In genomic region chr7:31059551-31059950, GRCh38 we compare ENCODE assay signal across 24 cellular contexts. TPM values are rescaled to one million over a fixed set of nuclear protein-coding genes. Genes with fewer than 3 reads are reported as not detected.
A peak's percentile ranks its signal among the peaks of the same experiment; 100 is the strongest.
DNase-seq lines count a peak whose midpoint lies in the region; ATAC-seq, FAIRE-seq and TF ChIP-seq lines count a peak whose summit lies in the region.
"Had no signal": no experiment of that assay in that cellular context is flagged by ENCODE, and none has a peak within 500 bp of the region (broad histone marks: within the 10 kb centered on the region; RNA-seq: fewer than 3 reads in every experiment).

No MANE protein-coding gene starts in this region.

- TF ChIP-seq EP300 in K562 (IDR thresholded peaks at IDR 0.05; ENCODE audit: low read length), result no peak

- H3F3A ChIP-seq in GM23338 (replicated peaks; ENCODE audit: low read depth), result no peaks in the 10 kb centered on the region

- in situ Hi-C loops in K562 (cut with MboI), result no loop called here

- TF ChIP-seq CTCF in D721Med (IDR thresholded peaks at IDR 0.05; ENCODE audit: insufficient read depth, missing control alignments) (peak; percentile 14), GM23338 (conservative IDR thresholded peaks at IDR 0.05; ENCODE audit: low read depth in 2 of 2) (peak; percentile 57 to 82), K562 (IDR thresholded peaks at IDR 0.05 in 2 of 3, conservative IDR thresholded peaks at IDR 0.05 in 1 of 3; ENCODE audit: insufficient read depth in 2 of 3, low read depth in 1 of 3, low read length in 3 of 3) (peak in 1 of 3 experiments; percentile 16; a peak in 2 of 6 replicates), kidney epithelial cell (IDR thresholded peaks at IDR 0.05; ENCODE audit: insufficient read depth, low read length, poor library complexity, severe bottlenecking) (peak; percentile 6), MCF 10A (IDR thresholded peaks at IDR 0.05; ENCODE audit: unreplicated experiment) (no peak)

- H3K4me3 Mint-ChIP-seq in GM23338 (no peak overlapping the region), MCF 10A (ENCODE audit: unreplicated experiment) (no peak overlapping the region)
- H3K4me3 Mint-ChIP-seq: activated naive CD8-positive, alpha-beta T cell treated with anti-CD3 and anti-CD28 coated beads, Interleukin-2, amount 10 ng/mL, durations not matched to agents 7 days and 5 days had no signal

- H3K9me3 Mint-ChIP-seq in GM23338, result no peaks in the 10 kb centered on the region
- no peaks in the 10 kb centered on the region for H3K9me3 Mint-ChIP-seq in MCF 10A (ENCODE audit: unreplicated experiment)
- H3K9me3 Mint-ChIP-seq: activated naive CD8-positive, alpha-beta T cell treated with anti-CD3 and anti-CD28 coated beads, Interleukin-2, amount 10 ng/mL, durations not matched to agents 7 days and 5 days; naive B cell had no signal

- peak; percentile 85 for ATAC-seq in GM23338
- ATAC-seq in K562, result peak; percentile 65
- ATAC-seq in HG02623 (IDR thresholded peaks at IDR 0.05; ENCODE audit: unreplicated experiment), result no peak
- ATAC-seq: psoas muscle had no signal

- no peaks in the 10 kb centered on the region for H3K27me3 ChIP-seq in GM23338 (ENCODE audit: insufficient read depth)
- peaks cover 0 to 12% of the 10 kb centered on the region in 2 experiments; a peak in 3 of 5 replicates for H3K27me3 ChIP-seq in K562 (ENCODE audit: control insufficient read depth in 2 of 2, insufficient read depth in 2 of 2, low read length in 2 of 2)
- peaks cover 4% of the 10 kb centered on the region for H3K27me3 ChIP-seq in kidney epithelial cell (ENCODE audit: control insufficient read depth, insufficient read depth, low read length)
- H3K27me3 ChIP-seq: cardiac muscle cell, Peyer's patch had no signal

- H3K4me3 ChIP-seq in GM23338 (no peak overlapping the region), K562 (no peak overlapping the region), kidney epithelial cell (ENCODE audit: low read depth, low read length) (no peak overlapping the region)
- H3K4me3 ChIP-seq: BLaER1, cardiac muscle cell, Peyer's patch, psoas muscle had no signal

- H2AFZ ChIP-seq in GM23338 (no peak overlapping the region), K562 (ENCODE audit: low read depth, low read length) (no peak overlapping the region)

- CTCF ChIA-PET in K562 (lab: Yijun Ruan, JAX; ENCODE audit: low intra/inter-chr PET ratio), result no interaction called here
- CTCF ChIA-PET in MCF 10A (lab: Yijun Ruan, JAX), result interaction anchor here (1.5 kb wide), 1 partner anchor 11 kb away, joined by 3 read pairs; no protein-coding TSS in a partner anchor

- POLR2A ChIA-PET in K562 (lab: Yijun Ruan, JAX), result interaction anchor here (0.7 kb wide), 1 partner anchor 245 kb away, joined by 3 read pairs; no protein-coding TSS in a partner anchor
- POLR2A ChIA-PET in MCF 10A (lab: Yijun Ruan, JAX), result interaction anchor here (1.6 kb wide), 1 partner anchor 16 kb away, joined by 3 read pairs; no protein-coding TSS in a partner anchor

- 0% methylated on average over 5 of the region's 8 CpGs for WGBS in K562 (ENCODE audit: insufficient coverage, low coverage, missing lambda C conversion rate)

- no peaks in the 10 kb centered on the region for H3K9me1 ChIP-seq in K562 (ENCODE audit: control insufficient read depth, insufficient read depth, low read length)

- H3K4me2 ChIP-seq in GM23338 (no peak overlapping the region), K562 (ENCODE audit: insufficient read depth, low read length) (no peak overlapping the region)
- H3K4me2 ChIP-seq: BLaER1, KMS-11 had no signal

- H3K27ac ChIP-seq in GM23338 (ENCODE audit: low read depth) (no peak overlapping the region), K562 (ENCODE audit: extremely low read depth, low read depth, low read length) (no peak overlapping the region)
- H3K27ac ChIP-seq: BLaER1, cardiac muscle cell, KMS-11, Peyer's patch, psoas muscle, VCaP had no signal

- H3K36me3 ChIP-seq in GM23338 (ENCODE audit: insufficient read depth) (no peaks in the 10 kb centered on the region), K562 (ENCODE audit: control insufficient read depth, insufficient read depth, low read length) (no peaks in the 10 kb centered on the region), kidney epithelial cell (ENCODE audit: control insufficient read depth, insufficient read depth, low read length) (no peaks in the 10 kb centered on the region)
- H3K36me3 ChIP-seq: BLaER1, cardiac muscle cell, Peyer's patch had no signal

- TF ChIP-seq POLR2A in K562 (conservative IDR thresholded peaks at IDR 0.05), result no peak

- H3K4me1 ChIP-seq in GM23338 (ENCODE audit: insufficient read depth), result no peaks in the 10 kb centered on the region; the same call in 1 of the 2 replicates
- peaks cover 0 to 3% of the 10 kb centered on the region in 2 experiments; a peak in 1 of 5 replicates for H3K4me1 ChIP-seq in K562 (replicated peaks in 1 of 2; ENCODE audit: control insufficient read depth in 2 of 2, insufficient read depth in 2 of 2, low read length in 2 of 2)
- H3K4me1 ChIP-seq: BLaER1, Peyer's patch, psoas muscle had no signal

- no peak overlapping the region for H3K27ac Mint-ChIP-seq in GM23338
- no peak overlapping the region for H3K27ac Mint-ChIP-seq in MCF 10A (ENCODE audit: low read depth, unreplicated experiment)
- H3K27ac Mint-ChIP-seq: activated naive CD8-positive, alpha-beta T cell treated with anti-CD3 and anti-CD28 coated beads, Interleukin-2, amount 10 ng/mL, durations not matched to agents 7 days and 5 days; naive B cell had no signal

- H3K36me3 Mint-ChIP-seq in GM23338 (ENCODE audit: low read depth) (no peaks in the 10 kb centered on the region), MCF 10A (ENCODE audit: insufficient read depth, unreplicated experiment) (no peaks in the 10 kb centered on the region)
- H3K36me3 Mint-ChIP-seq: activated naive CD8-positive, alpha-beta T cell treated with anti-CD3 and anti-CD28 coated beads, Interleukin-2, amount 10 ng/mL, durations not matched to agents 7 days and 5 days; naive B cell had no signal

- FAIRE-seq in D721Med (lab: Jason Lieb, UNC) (no peak), K562 (lab: Jason Lieb, UNC) (no peak)

- no TSS peak for BruUV-seq in K562 (replicated peaks; lab: Mats Ljungman, UMichigan)
- BruUV-seq in MCF 10A (replicated peaks; lab: Mats Ljungman, UMichigan), result no TSS peak

- peaks cover 26% of the 10 kb centered on the region for H3K4me1 Mint-ChIP-seq in GM23338
- H3K4me1 Mint-ChIP-seq in MCF 10A (ENCODE audit: insufficient read depth, unreplicated experiment), result no peaks in the 10 kb centered on the region
- H3K4me1 Mint-ChIP-seq: activated naive CD8-positive, alpha-beta T cell treated with anti-CD3 and anti-CD28 coated beads, Interleukin-2, amount 10 ng/mL, durations not matched to agents 7 days and 5 days; naive B cell had no signal

- peak in 1 of 2 experiments; percentile 31; a peak in 1 of 4 replicates for TF ChIP-seq RAD21 in K562 (CRISPR knock-in tag; conservative IDR thresholded peaks at IDR 0.05 in 1 of 2, IDR thresholded peaks at IDR 0.05 in 1 of 2)

- H3K9me3 ChIP-seq in K562 (replicated peaks; ENCODE audit: control insufficient read depth, insufficient read depth, low read depth, low read length), result no peaks in the 10 kb centered on the region
- H3K9me3 ChIP-seq: BLaER1, Peyer's patch, psoas muscle had no signal

- H3K9me2 ChIP-seq in GM23338 (ENCODE audit: insufficient read depth), result no peaks in the 10 kb centered on the region

- H3K9ac ChIP-seq in K562 (ENCODE audit: insufficient read depth in 1 of 2, low read depth in 2 of 2, low read length in 2 of 2), result no peak overlapping the region
- H3K9ac ChIP-seq: BLaER1, KMS-11 had no signal

- DNase-seq in D721Med (ENCODE audit: insufficient read length, low spot score) (no peak), GM23338 (ENCODE audit: low spot score) (peak; percentile 85), K562 (ENCODE audit: extremely low read depth in 1 of 4, low spot score in 3 of 4) (peak in 2 of 4 experiments; percentile 11 to 23), kidney epithelial cell (ENCODE audit: low read depth) (no peak), MCF 10A (ENCODE audit: unreplicated experiment) (no peak), T1000 (lab: John Stamatoyannopoulos, UW) (no peak)
- no peak for DNase-seq in effector CD8-positive, alpha-beta T cell (lab: John Stamatoyannopoulos, UW)
- DNase-seq: activated naive CD8-positive, alpha-beta T cell treated with anti-CD3 and anti-CD28 coated beads, Interleukin-2, amount 10 ng/mL, durations not matched to agents 7 days and 5 days; DMS153; naive B cell; NCI-H1436 treated with DMSO at 0.1 percent for 48 hours; Peyer's patch; stimulated activated CD4-positive, alpha-beta T cell treated with anti-CD3 and anti-CD28 coated beads, Interleukin-12 subunit alpha, Interleukin-12 subunit beta, amount 100 ng/mL, for 4 hours; stimulated activated naive CD4-positive, alpha-beta T cell treated with Interleukin-2 at 50 U/mL for 16 hours; SW 1271; trophoblast cell had no signal

- intact Hi-C loops in K562 (cut with micrococcal nuclease) (loop anchor here (5.0 kb wide), 1 partner anchor 63 kb away; no protein-coding TSS in a partner anchor), MCF 10A (cut with micrococcal nuclease) (no loop called here)

- peaks cover 17% of the 10 kb centered on the region for H3K27me3 Mint-ChIP-seq in GM23338 (ENCODE audit: insufficient read depth, low read depth, poor library complexity)
- peaks cover 53% of the 10 kb centered on the region for H3K27me3 Mint-ChIP-seq in MCF 10A (ENCODE audit: insufficient read depth, unreplicated experiment)

- H4K20me1 ChIP-seq in GM23338 (replicated peaks; ENCODE audit: insufficient read depth), result 0 out of 2 replicates have a peak, but pooled peaks cover 3% of the 10 kb centered on the region
- peaks cover 12% of the 10 kb centered on the region; the same call in 1 of the 2 replicates for H4K20me1 ChIP-seq in K562 (replicated peaks; ENCODE audit: control insufficient read depth, insufficient read depth, low read length)
- H4K20me1 ChIP-seq: BLaER1 had no signal

- H3K79me2 ChIP-seq in GM23338 (replicated peaks; ENCODE audit: insufficient read depth), result no peaks in the 10 kb centered on the region
- no peaks in the 10 kb centered on the region for H3K79me2 ChIP-seq in K562 (ENCODE audit: control insufficient read depth, insufficient read depth, low read length)

RNA-seq across cellular contexts. Expression of gene ADCYAP1R1, which starts 7.4 kb away (rescaled TPM):
- total RNA-seq in GM23338 (2014; rRNA removed; shearing (Covaris generic)), result 9.2 and 10.6 TPM in 2 replicates
- polyA plus RNA-seq in GM23338 (2016; fragmentation: Nextera tagmentation; extraction: Ambion mirVana) (1.7 and 1.8 TPM in 2 replicates), K562 (2011; rRNA removed) (0.03 TPM in 1 of 2 replicates, not detected in the other), K562 (2014; fragmentation: Illumina TruSeq; extraction: Trizol) (not detected in 2 replicates), K562 (2014; fragmentation: Nextera tagmentation; extraction: Ambion mirVana) (not detected), K562 (2014; rRNA removed) (0.07 TPM in 1 of 2 replicates, not detected in the other)
- total RNA-seq in K562 (2011; cell fraction: chromatin; rRNA removed; ENCODE audit: low replicate concordance), result not detected in 2 replicates
- total RNA-seq in K562 (2011; cell fraction: nucleolus; rRNA removed), result 0.17 TPM in 1 of 2 replicates, not detected in the other
- total RNA-seq in K562 (2011; cell fraction: nucleoplasm; rRNA removed), result not detected in 2 replicates
- total RNA-seq in K562 (2014; rRNA removed) (not detected in 2 replicates), K562 (2014; rRNA removed; fragmentation: Illumina TruSeq; extraction: Trizol) (not detected in 2 replicates), K562 (2015; rRNA removed; fragmentation: Illumina TruSeq; extraction: Trizol) (not detected in 2 replicates), K562 (2021) (not detected in 2 replicates), kidney epithelial cell (0.07 TPM in 1 of 2 replicates, not detected in the other), MCF 10A (2022) (not detected in 2 replicates)
- polyA plus RNA-seq in K562 (2011; cell fraction: cytosol; rRNA removed), result not detected in 2 replicates
- polyA plus RNA-seq in K562 (2011; cell fraction: nucleus; rRNA removed), result 0.07 TPM in 1 of 2 replicates, not detected in the other
- 0.01 TPM in 1 of 2 replicates, not detected in the other for polyA plus RNA-seq in K562 (2012)
- not detected in 2 replicates for polyA minus RNA-seq in K562 (2011; rRNA and poly(A)+ RNA removed)
- polyA minus RNA-seq in K562 (2011; cell fraction: cytosol; rRNA and poly(A)+ RNA removed), result not detected in 2 replicates
- polyA minus RNA-seq in K562 (2011; cell fraction: nucleus; rRNA and poly(A)+ RNA removed), result not detected in 2 replicates
- total RNA-seq: activated naive CD8-positive, alpha-beta T cell treated with anti-CD3 and anti-CD28 coated beads, Interleukin-2, amount 10 ng/mL, durations not matched to agents 7 days and 5 days; fibroblast of villous mesenchyme; NCI-H460 had no signal
